ENCODE assay signal across 8 cellular contexts in genomic region chr4:88033309-88033708, GRCh38. TPM values are rescaled to one million over a fixed set of nuclear protein-coding genes. Genes with fewer than 3 reads are reported as not detected.
A peak's percentile ranks its signal among the peaks of the same experiment; 100 is the strongest.
DNase-seq lines count a peak whose midpoint lies in the region; ATAC-seq, FAIRE-seq and TF ChIP-seq lines count a peak whose summit lies in the region.

No MANE protein-coding gene starts in this region.

- no peaks in the 10 kb centered on the region for H3K9me3 ChIP-seq in K562 (replicated peaks; ENCODE audit: control insufficient read depth, insufficient read depth, low read depth, low read length)

- H2AFZ ChIP-seq in K562 (ENCODE audit: low read depth, low read length) = no peak overlapping the region

- no peaks in the 10 kb centered on the region for H3K36me3 ChIP-seq in K562 (ENCODE audit: control insufficient read depth, insufficient read depth, low read length)

- DNase-seq in Ammon's horn (ENCODE audit: low spot score) (peak; percentile 68), OCI-M1 (lab: John Stamatoyannopoulos, UW) (peak; percentile 88), K562 (ENCODE audit: extremely low read depth in 1 of 4, low spot score in 3 of 4) (peak; percentile 22 to 71 (median 46)), iPS-NIHi11 (ENCODE audit: low spot score) (peak; percentile 61)
- DNase-seq in stimulated activated naive CD8-positive, alpha-beta T cell treated with anti-CD3 and anti-CD28 coated beads, Interleukin-15, Interleukin-2, amounts not matched to agents 100 U/mL and 50 U/mL, for 24 hours = peak; percentile 26

- TF ChIP-seq RAD21 in K562 (CRISPR knock-in tag; conservative IDR thresholded peaks at IDR 0.05 in 1 of 2, IDR thresholded peaks at IDR 0.05 in 1 of 2) = peak; percentile 61

- no peaks in the 10 kb centered on the region for H4K20me1 ChIP-seq in K562 (replicated peaks; ENCODE audit: control insufficient read depth, insufficient read depth, low read length)

- no peak overlapping the region for H3K27ac ChIP-seq in K562 (ENCODE audit: extremely low read depth, low read depth, low read length)

- intact Hi-C loops in K562 (cut with micrococcal nuclease) = loop anchor here (1.0 kb wide), 2 partner anchors 179 to 482 kb away; no protein-coding TSS in a partner anchor

- FAIRE-seq in K562 (lab: Jason Lieb, UNC) = peak; percentile 90

- peak; percentile 41; the same call in 1 of the 2 replicates for TF ChIP-seq CTCF in GM12875 (IDR thresholded peaks at IDR 0.05; ENCODE audit: borderline replicate concordance, insufficient read depth, low read depth, low read length)
- TF ChIP-seq CTCF in K562 (IDR thresholded peaks at IDR 0.05 in 2 of 3, conservative IDR thresholded peaks at IDR 0.05 in 1 of 3; ENCODE audit: insufficient read depth in 2 of 3, low read depth in 1 of 3, low read length in 3 of 3) = peak; percentile 50 to 75 (median 53); a peak in 4 of 6 replicates

- H3K9ac ChIP-seq in K562 (ENCODE audit: insufficient read depth in 1 of 2, low read depth in 2 of 2, low read length in 2 of 2) = no peak overlapping the region

- CTCF ChIA-PET in K562 (lab: Yijun Ruan, JAX; ENCODE audit: low intra/inter-chr PET ratio) = interaction anchor here (0.6 to 1.7 kb wide), 7 partner anchors 8 to 626 kb away, joined by 3 to 17 read pairs (median 6); no protein-coding TSS in a partner anchor

- H3K4me1 ChIP-seq in K562 (replicated peaks in 1 of 2; ENCODE audit: control insufficient read depth in 2 of 2, insufficient read depth in 2 of 2, low read length in 2 of 2) = no peaks in the 10 kb centered on the region

- no peak overlapping the region for H3K4me3 ChIP-seq in GM12875 (ENCODE audit: low read depth, low read length)
- no peak overlapping the region for H3K4me3 ChIP-seq in K562

- no peak for TF ChIP-seq POLR2A in K562 (conservative IDR thresholded peaks at IDR 0.05)

- POLR2A ChIA-PET in K562 (lab: Yijun Ruan, JAX) = interaction anchor here (0.6 to 1.0 kb wide), 3 partner anchors 30 to 195 kb away, joined by 3 to 4 read pairs (median 3); no protein-coding TSS in a partner anchor

- ATAC-seq in HG03196 (IDR thresholded peaks at IDR 0.05; ENCODE audit: unreplicated experiment) = peak; percentile 61
- ATAC-seq in K562 = peak; percentile 86
- ATAC-seq in stimulated activated naive CD8-positive, alpha-beta T cell treated with anti-CD3 and anti-CD28 coated beads, Interleukin-15, Interleukin-2, amounts not matched to agents 100 U/mL and 50 U/mL, for 24 hours = peak; percentile 40
- no peak for ATAC-seq in GM19324 (IDR thresholded peaks at IDR 0.05; ENCODE audit: low FRiP score, unreplicated experiment)

- no peaks in the 10 kb centered on the region for H3K9me1 ChIP-seq in K562 (ENCODE audit: control insufficient read depth, insufficient read depth, low read length)

- no peak for TF ChIP-seq EP300 in K562 (IDR thresholded peaks at IDR 0.05; ENCODE audit: low read length)

- in situ Hi-C loops in K562 (cut with MboI) = loop anchor here (5.0 to 10.0 kb wide), 2 partner anchors 179 to 481 kb away; no protein-coding TSS in a partner anchor

- no peak overlapping the region for H3K4me2 ChIP-seq in K562 (ENCODE audit: insufficient read depth, low read length)

- H3K27me3 ChIP-seq in K562 (ENCODE audit: control insufficient read depth in 2 of 2, insufficient read depth in 2 of 2, low read length in 2 of 2) = no peaks in the 10 kb centered on the region; a peak in 1 of 5 replicates

- no peaks in the 10 kb centered on the region for H3K79me2 ChIP-seq in K562 (ENCODE audit: control insufficient read depth, insufficient read depth, low read length)

- no TSS peak for BruUV-seq in K562 (replicated peaks; lab: Mats Ljungman, UMichigan)

TF ChIP-seq in K562, 482 proteins besides CTCF, POLR2A, EP300 and RAD21:
- TF ChIP-seq SMC3 (conservative IDR thresholded peaks at IDR 0.05; ENCODE audit: insufficient read depth, low read depth, low read length) (peak; percentile 49; the same call in 1 of the 2 replicates), FOXK2 (conservative IDR thresholded peaks at IDR 0.05 in 1 of 2, IDR thresholded peaks at IDR 0.05 in 1 of 2; ENCODE audit: low read depth in 2 of 2) (0 out of 4 replicates have a peak, but pooled peaks of 1 of the 2 experiments have one; percentile 34), DEAF1 (CRISPR knock-in tag; IDR thresholded peaks at IDR 0.05) (peak; percentile 51; the same call in 1 of the 2 replicates), ARID2 (IDR thresholded peaks at IDR 0.05) (peak; percentile 56; the same call in 1 of the 2 replicates), ZNF384 (IDR thresholded peaks at IDR 0.05; ENCODE audit: low read depth, low read length) (peak; percentile 96), BRCA1 (IDR thresholded peaks at IDR 0.05) (no peak), BRCA1 (CRISPR knock-in tag; IDR thresholded peaks at IDR 0.05) (no peak), ELF1 (tag; IDR thresholded peaks at IDR 0.05) (no peak)

RNA-seq across cellular contexts. Expression of gene PKD2, which starts 25.9 kb away (rescaled TPM):
- total RNA-seq in K562 (2011; cell fraction: chromatin; rRNA removed; ENCODE audit: low replicate concordance) = 1.6 and 2.1 TPM in 2 replicates
- total RNA-seq in K562 (2011; cell fraction: nucleolus; rRNA removed) = 0.50 and 1.1 TPM in 2 replicates
- total RNA-seq in K562 (2011; cell fraction: nucleoplasm; rRNA removed) = 0.53 and 0.59 TPM in 2 replicates
- total RNA-seq in K562 (2014; rRNA removed) (0.12 and 0.45 TPM in 2 replicates), K562 (2014; rRNA removed; fragmentation: Illumina TruSeq; extraction: Trizol) (0.58 and 0.89 TPM in 2 replicates), K562 (2015; rRNA removed; fragmentation: Illumina TruSeq; extraction: Trizol) (0.87 and 1.2 TPM in 2 replicates), K562 (2021) (0.45 and 0.47 TPM in 2 replicates)
- polyA plus RNA-seq in K562 (2011; rRNA removed) (0.35 and 0.57 TPM in 2 replicates), K562 (2014; fragmentation: Illumina TruSeq; extraction: Trizol) (0.34 and 0.36 TPM in 2 replicates), K562 (2014; fragmentation: Nextera tagmentation; extraction: Ambion mirVana) (under 1 TPM; 0.11 to 0.14 TPM), K562 (2014; rRNA removed) (0.38 and 0.49 TPM in 2 replicates)
- polyA plus RNA-seq in K562 (2011; cell fraction: cytosol; rRNA removed) = 0.06 and 0.34 TPM in 2 replicates
- polyA plus RNA-seq in K562 (2011; cell fraction: nucleus; rRNA removed) = 0.53 and 1.3 TPM in 2 replicates
- polyA plus RNA-seq in K562 (2012) = 0.39 and 0.96 TPM in 2 replicates
- polyA minus RNA-seq in K562 (2011; rRNA and poly(A)+ RNA removed) = 1.0 and 1.7 TPM in 2 replicates
- polyA minus RNA-seq in K562 (2011; cell fraction: cytosol; rRNA and poly(A)+ RNA removed) = 0.29 and 0.64 TPM in 2 replicates
- 0.27 and 1.1 TPM in 2 replicates for polyA minus RNA-seq in K562 (2011; cell fraction: nucleus; rRNA and poly(A)+ RNA removed)

RNA-seq across cellular contexts. Expression of gene SPP1, which starts 57.8 kb away (rescaled TPM):
- total RNA-seq in K562 (2011; cell fraction: chromatin; rRNA removed; ENCODE audit: low replicate concordance) = not detected in 2 replicates
- not detected in 2 replicates for total RNA-seq in K562 (2011; cell fraction: nucleolus; rRNA removed)
- not detected in 2 replicates for total RNA-seq in K562 (2011; cell fraction: nucleoplasm; rRNA removed)
- total RNA-seq in K562 (2014; rRNA removed) (not detected in 2 replicates), K562 (2014; rRNA removed; fragmentation: Illumina TruSeq; extraction: Trizol) (not detected in 2 replicates), K562 (2015; rRNA removed; fragmentation: Illumina TruSeq; extraction: Trizol) (not detected in 2 replicates), K562 (2021) (0.64 and 0.81 TPM in 2 replicates)
- polyA plus RNA-seq in K562 (2011; rRNA removed) (not detected in 2 replicates), K562 (2014; fragmentation: Illumina TruSeq; extraction: Trizol) (not detected in 2 replicates), K562 (2014; fragmentation: Nextera tagmentation; extraction: Ambion mirVana) (under 1 TPM in 1 of 2 experiments, not detected in 1; 0.10 TPM), K562 (2014; rRNA removed) (not detected in 2 replicates)
- polyA plus RNA-seq in K562 (2011; cell fraction: cytosol; rRNA removed) = 0.16 TPM in 1 of 2 replicates, not detected in the other
- not detected in 2 replicates for polyA plus RNA-seq in K562 (2011; cell fraction: nucleus; rRNA removed)
- 0.11 TPM in 1 of 2 replicates, not detected in the other for polyA plus RNA-seq in K562 (2012)
- not detected in 2 replicates for polyA minus RNA-seq in K562 (2011; rRNA and poly(A)+ RNA removed)
- polyA minus RNA-seq in K562 (2011; cell fraction: cytosol; rRNA and poly(A)+ RNA removed) = 1.1 TPM in 1 of 2 replicates, not detected in the other
- polyA minus RNA-seq in K562 (2011; cell fraction: nucleus; rRNA and poly(A)+ RNA removed) = not detected in 2 replicates

Comparison
In these comparisons a context has a peak if more than half of its experiments do, and no peak if none do; other contexts are left out.
1. DNase-seq: peak in every context shown above with its lines; median percentile 88 in OCI-M1; 68 in Ammon's horn; 61 in iPS-NIHi11; 46 in K562; 26 in stimulated activated naive CD8-positive, alpha-beta T cell treated with anti-CD3 and anti-CD28 coated beads, Interleukin-15, Interleukin-2, amounts not matched to agents 100 U/mL and 50 U/mL, for 24 hours.